Comparison of ENCODE assay signal across 3 cellular contexts in genomic region chr1:39131940-39132339, GRCh38.
TF ChIP-seq lines count a peak whose summit lies in the region.

No MANE protein-coding gene starts in this region.

TF ChIP-seq in liver, 16 proteins besides CTCF, POLR2A, EP300 and RAD21:
- TF ChIP-seq JUND (IDR thresholded peaks at IDR 0.05) (no peak), GABPA (IDR thresholded peaks at IDR 0.05 in 1 of 2, conservative IDR thresholded peaks at IDR 0.05 in 1 of 2) (no peak), HNF4G (IDR thresholded peaks at IDR 0.05) (no peak), YY1 (IDR thresholded peaks at IDR 0.05) (no peak), ZBTB33 (IDR thresholded peaks at IDR 0.05) (no peak), FOXA2 (IDR thresholded peaks at IDR 0.05) (no peak), MAX (IDR thresholded peaks at IDR 0.05) (no peak), RXRA (IDR thresholded peaks at IDR 0.05) (no peak), EGR1 (IDR thresholded peaks at IDR 0.05; ENCODE audit: low read depth in 2 of 2) (no peak), REST (IDR thresholded peaks at IDR 0.05) (no peak), ATF3 (IDR thresholded peaks at IDR 0.05) (no peak), HNF4A (conservative IDR thresholded peaks at IDR 0.05) (no peak), FOXA1 (IDR thresholded peaks at IDR 0.05) (no peak), SP1 (IDR thresholded peaks at IDR 0.05) (no peak), NR2F2 (IDR thresholded peaks at IDR 0.05) (no peak), TAF1 (conservative IDR thresholded peaks at IDR 0.05) (no peak)

TF ChIP-seq in HepG2, 621 proteins besides CTCF, POLR2A, EP300 and RAD21:
- TF ChIP-seq HNRNPK (IDR thresholded peaks at IDR 0.05; ENCODE audit: low read depth, low read length, poor library complexity, severe bottlenecking) (no peak), USF2 (IDR thresholded peaks at IDR 0.05; ENCODE audit: low read depth, low read length) (no peak), USF2 (CRISPR knock-in tag; IDR thresholded peaks at IDR 0.05; ENCODE audit: borderline replicate concordance) (no peak), KAT7 (CRISPR knock-in tag; IDR thresholded peaks at IDR 0.05; ENCODE audit: borderline replicate concordance) (no peak), TRAFD1 (CRISPR knock-in tag; IDR thresholded peaks at IDR 0.05; ENCODE audit: borderline replicate concordance) (no peak), ZNF550 (CRISPR knock-in tag; IDR thresholded peaks at IDR 0.05; ENCODE audit: borderline replicate concordance) (no peak), FOXK2 (IDR thresholded peaks at IDR 0.05) (no peak), POGZ (CRISPR knock-in tag; IDR thresholded peaks at IDR 0.05) (no peak), RXRB (CRISPR knock-in tag; IDR thresholded peaks at IDR 0.05; ENCODE audit: borderline replicate concordance) (no peak), ZNF879 (CRISPR knock-in tag; IDR thresholded peaks at IDR 0.05) (no peak)

TF ChIP-seq in endothelial cell of umbilical vein, 7 proteins besides CTCF, POLR2A, EP300 and RAD21:
- TF ChIP-seq POLR2AphosphoS5 (IDR thresholded peaks at IDR 0.05; ENCODE audit: insufficient read depth, low read depth, low read length) (no peak), FOS (IDR thresholded peaks at IDR 0.05; ENCODE audit: borderline replicate concordance, insufficient read depth, low read length) (no peak), EZH2 (IDR thresholded peaks at IDR 0.05; ENCODE audit: borderline replicate concordance, low read depth, low read length, severe bottlenecking) (no peak), GATA2 (IDR thresholded peaks at IDR 0.05; ENCODE audit: insufficient read depth, insufficient read length, low read depth, low read length) (no peak), MAX (IDR thresholded peaks at IDR 0.05; ENCODE audit: insufficient read depth, insufficient read length) (no peak), JUN (IDR thresholded peaks at IDR 0.05; ENCODE audit: borderline replicate concordance, insufficient read depth, insufficient read length, low read depth) (no peak), MYC (IDR thresholded peaks at IDR 0.05; ENCODE audit: low read depth, low read length) (no peak)
TF ChIP-seq in endothelial cell of umbilical vein: peak in this region for 0.
